1 cellular context compared by ENCODE assay signal in the genomic region with DNA sequence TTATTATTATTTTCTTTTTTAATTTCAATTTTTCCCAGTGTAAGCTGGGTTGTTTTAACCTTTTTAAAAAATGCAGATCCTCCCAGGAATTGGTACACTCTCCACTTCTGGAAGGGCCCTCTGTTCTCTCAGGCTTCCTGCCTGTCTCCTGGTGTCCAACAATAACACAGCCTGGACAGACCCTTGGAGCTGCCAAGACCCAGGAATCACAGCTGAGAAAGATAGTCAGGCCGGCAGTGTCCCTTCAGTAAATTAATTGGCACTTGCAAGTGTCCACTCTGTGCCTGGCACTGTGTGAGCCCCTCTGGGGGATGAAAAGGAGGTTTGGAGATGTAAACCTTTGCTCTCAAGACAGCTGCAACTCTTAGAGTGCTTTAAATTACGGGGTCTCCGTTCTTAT.
TF ChIP-seq lines count a peak whose summit lies in the region.

No MANE protein-coding gene starts in this region.

TF ChIP-seq in A549, 52 proteins besides CTCF, POLR2A, EP300 and RAD21 (continued from another document):
- TF ChIP-seq, protein P1, sequence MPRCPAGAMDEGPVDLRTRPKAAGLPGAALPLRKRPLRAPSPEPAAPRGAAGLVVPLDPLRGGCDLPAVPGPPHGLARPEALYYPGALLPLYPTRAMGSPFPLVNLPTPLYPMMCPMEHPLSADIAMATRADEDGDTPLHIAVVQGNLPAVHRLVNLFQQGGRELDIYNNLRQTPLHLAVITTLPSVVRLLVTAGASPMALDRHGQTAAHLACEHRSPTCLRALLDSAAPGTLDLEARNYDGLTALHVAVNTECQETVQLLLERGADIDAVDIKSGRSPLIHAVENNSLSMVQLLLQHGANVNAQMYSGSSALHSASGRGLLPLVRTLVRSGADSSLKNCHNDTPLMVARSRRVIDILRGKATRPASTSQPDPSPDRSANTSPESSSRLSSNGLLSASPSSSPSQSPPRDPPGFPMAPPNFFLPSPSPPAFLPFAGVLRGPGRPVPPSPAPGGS (IDR thresholded peaks at IDR 0.05) = no peak
- TF ChIP-seq MAZ (IDR thresholded peaks at IDR 0.05; ENCODE audit: borderline replicate concordance, low read depth, low read length) (no peak), CBX2 (IDR thresholded peaks at IDR 0.05; ENCODE audit: borderline replicate concordance, low read depth) (no peak), MAFK (IDR thresholded peaks at IDR 0.05; ENCODE audit: partially characterized antibody) (no peak), RNF2 (IDR thresholded peaks at IDR 0.05; ENCODE audit: borderline replicate concordance, low read depth) (no peak), KDM1A (IDR thresholded peaks at IDR 0.05; ENCODE audit: low read depth) (no peak), EHF (CRISPR knock-in tag; IDR thresholded peaks at IDR 0.05) (no peak)
TF ChIP-seq in A549: peak in this region for 0.
